Comparison of ENCODE assay signal across 29 cellular contexts in genomic region chr5:169591636-169592035, GRCh38. TPM values are rescaled to one million over a fixed set of nuclear protein-coding genes. Genes with fewer than 3 reads are reported as not detected.
DNase-seq lines count a peak whose midpoint lies in the region; ATAC-seq and TF ChIP-seq lines count a peak whose summit lies in the region.
"Had no signal": no experiment of that assay in that cellular context is flagged by ENCODE, and none has a peak within 500 bp of the region (broad histone marks: within the 10 kb centered on the region; RNA-seq: fewer than 3 reads in every experiment).

No MANE protein-coding gene starts in this region.

- ATAC-seq in PC-3 (peak; percentile 48), Right ventricle myocardium superior (ENCODE audit: poor library complexity) (no peak)
- ATAC-seq: activated T-cell treated with anti-CD3 and anti-CD28 coated beads, Interleukin-2, amount 50 U/mL, for 72 hours; left ventricle myocardium superior; natural killer cell; stimulated activated memory B cell treated with anti-CD40 and anti-IgM and Interleukin-4, amounts not matched to agents 10 μg/mL and 1 μg/mL and 100 μg/mL, for 72 hours had no signal

- H2AK5ac ChIP-seq in trophoblast cell (ENCODE audit: low read length) = no peak overlapping the region

- H3K23ac ChIP-seq in trophoblast cell (ENCODE audit: low read length) = no peak overlapping the region

- peaks cover 12% of the 10 kb centered on the region for H3F3A ChIP-seq in PC-3 (ENCODE audit: low read length, unreplicated experiment)

- H3K4me1 Mint-ChIP-seq in mesothelial cell of epicardium = no peaks in the 10 kb centered on the region

- H4K8ac ChIP-seq in trophoblast cell (ENCODE audit: low read depth, low read length) = no peak overlapping the region

- H3K9me2 ChIP-seq in PC-3 (replicated peaks; ENCODE audit: low read length) = no peaks in the 10 kb centered on the region

- no peak overlapping the region for H4K12ac ChIP-seq in trophoblast cell (ENCODE audit: low read depth, low read length)

- DNase-seq in AG20443 (ENCODE audit: low spot score) (peak; percentile 17), PC-3 (peak; percentile 60), choroid plexus epithelial cell (ENCODE audit: low read depth) (peak; percentile 57), trophoblast cell (no peak), ureter (ENCODE audit: low spot score) (no peak), Right ventricle myocardium superior (no peak), mesothelial cell of epicardium (ENCODE audit: low spot score in 2 of 2, unreplicated experiment in 2 of 2) (no peak)
- DNase-seq: activated CD4-positive, alpha-beta T cell treated with anti-CD3 and anti-CD28 coated beads for 4 hours; activated naive CD4-positive, alpha-beta T cell treated with anti-CD3 and anti-CD28 coated beads, Interleukin-2, amount 10 ng/mL, durations not matched to agents 7 days and 5 days; activated T-cell treated with anti-CD3 and anti-CD28 coated beads, Interleukin-2, amount 50 U/mL, for 72 hours; CD8-positive, alpha-beta memory T cell; DMS153; islet precursor cell; left ventricle myocardium superior; midbrain; MV-4-11; natural killer cell; NCI-H524 treated with DMSO at 0.1 percent for 48 hours; ovary; stimulated activated CD4-positive, alpha-beta T cell treated with anti-CD3 and anti-CD28 coated beads, Interleukin-4, amount 100 ng/mL, for 1 hour; T-helper 2 cell had no signal

- H4K91ac ChIP-seq in trophoblast cell (ENCODE audit: low read depth, low read length) = no peak overlapping the region

- TF ChIP-seq CTCF in PC-3 (conservative IDR thresholded peaks at IDR 0.05; ENCODE audit: low read depth, low read length) = no peak
- TF ChIP-seq CTCF in choroid plexus epithelial cell (conservative IDR thresholded peaks at IDR 0.05; ENCODE audit: low read depth, low read length) = no peak
- TF ChIP-seq CTCF in mesothelial cell of epicardium (IDR thresholded peaks at IDR 0.05; ENCODE audit: unreplicated experiment) = no peak

- no peak overlapping the region for H2BK12ac ChIP-seq in trophoblast cell (ENCODE audit: low read length)

- H3K18ac ChIP-seq in trophoblast cell (ENCODE audit: low read length) = no peak overlapping the region

- H3K4me3 ChIP-seq in PC-3 (ENCODE audit: low read length) (no peak overlapping the region), choroid plexus epithelial cell (ENCODE audit: low read depth, low read length) (no peak overlapping the region), trophoblast cell (ENCODE audit: low read depth, low read length) (no peak overlapping the region)
- H3K4me3 ChIP-seq: ovary, right atrium auricular region, SK-N-MC, suprapubic skin, vagina had no signal

- H3K4me1 ChIP-seq in PC-3 (ENCODE audit: insufficient read depth, low read length) (peaks cover 47% of the 10 kb centered on the region), trophoblast cell (ENCODE audit: control insufficient read depth in 1 of 2, insufficient read depth in 2 of 2, low read length in 2 of 2) (peaks cover 2 to 7% of the 10 kb centered on the region in 2 experiments)
- H3K4me1 ChIP-seq: right atrium auricular region, suprapubic skin, vagina had no signal

- H3K9me3 ChIP-seq in PC-3 (ENCODE audit: low read length) = no peaks in the 10 kb centered on the region
- H3K9me3 ChIP-seq in trophoblast cell (ENCODE audit: insufficient read depth, low read depth, low read length) = no peaks in the 10 kb centered on the region
- H3K9me3 ChIP-seq: ovary, right atrium auricular region, suprapubic skin, vagina had no signal

- H2BK120ac ChIP-seq in trophoblast cell (ENCODE audit: insufficient read depth, low read length, poor library complexity) = no peak overlapping the region

- BruUV-seq in PC-3 (replicated peaks; lab: Mats Ljungman, UMichigan) = no TSS peak

- H3K27ac Mint-ChIP-seq in mesothelial cell of epicardium = no peak overlapping the region
- H3K27ac Mint-ChIP-seq: activated naive CD4-positive, alpha-beta T cell treated with anti-CD3 and anti-CD28 coated beads, Interleukin-2, amount 10 ng/mL, durations not matched to agents 7 days and 5 days; activated T-cell treated with anti-CD3 and anti-CD28 coated beads, Interleukin-2, amount 50 U/mL, for 72 hours; B cell; CD8-positive, alpha-beta memory T cell; natural killer cell; stimulated activated memory B cell treated with anti-CD40 and anti-IgM and Interleukin-4, amounts not matched to agents 10 μg/mL and 1 μg/mL and 100 μg/mL, for 72 hours had no signal

- H3K36me3 ChIP-seq in PC-3 (ENCODE audit: low read depth, low read length) = peaks cover 68% of the 10 kb centered on the region
- H3K36me3 ChIP-seq in trophoblast cell (ENCODE audit: control insufficient read depth in 1 of 2, insufficient read depth in 2 of 2, low read length in 2 of 2) = peaks cover 9 to 21% of the 10 kb centered on the region in 2 experiments
- H3K36me3 ChIP-seq: ovary had no signal

- no peaks in the 10 kb centered on the region for H3K9me3 Mint-ChIP-seq in mesothelial cell of epicardium
- H3K9me3 Mint-ChIP-seq: activated naive CD4-positive, alpha-beta T cell treated with anti-CD3 and anti-CD28 coated beads, Interleukin-2, amount 10 ng/mL, durations not matched to agents 7 days and 5 days; activated T-cell treated with anti-CD3 and anti-CD28 coated beads, Interleukin-2, amount 50 U/mL, for 72 hours; CD8-positive, alpha-beta memory T cell; natural killer cell; stimulated activated memory B cell treated with anti-CD40 and anti-IgM and Interleukin-4, amounts not matched to agents 10 μg/mL and 1 μg/mL and 100 μg/mL, for 72 hours had no signal

- CTCF ChIA-PET in PC-3 (lab: Charles Lee) = no interaction called here

- no peak overlapping the region for H3K4ac ChIP-seq in trophoblast cell (ENCODE audit: low read depth, low read length)

- peaks cover 45% of the 10 kb centered on the region for H3K79me2 ChIP-seq in PC-3 (ENCODE audit: low read length)
- H3K79me2 ChIP-seq in trophoblast cell (ENCODE audit: control insufficient read depth, insufficient read depth, low read length, poor library complexity) = no peaks in the 10 kb centered on the region

- peak overlapping the region; percentile 73; the same call in 1 of the 2 replicates for H3K9ac ChIP-seq in PC-3 (ENCODE audit: low read length)
- no peak overlapping the region for H3K9ac ChIP-seq in trophoblast cell (ENCODE audit: low read length)
- H3K9ac ChIP-seq: KMS-11 had no signal

- peak overlapping the region; percentile 93 for H3K27ac ChIP-seq in PC-3 (ENCODE audit: low read length)
- peak overlapping the region; percentile 66 for H3K27ac ChIP-seq in trophoblast cell (ENCODE audit: low read depth, low read length)
- H3K27ac ChIP-seq: KMS-11, ovary, right atrium auricular region, SK-N-MC, suprapubic skin, vagina had no signal

- intact Hi-C loops in PC-3 (cut with micrococcal nuclease) (loop anchor here (2.0 to 5.0 kb wide), 3 partner anchors 41 to 1796 kb away; partner anchors contain the start of gene NPM1), Right ventricle myocardium superior (cut with DNase I) (no loop called here)

- H2BK5ac ChIP-seq in trophoblast cell (ENCODE audit: low read depth, low read length, poor library complexity) = no peak overlapping the region

- no peak overlapping the region for H3K14ac ChIP-seq in trophoblast cell (ENCODE audit: low read length)

- H3K27me3 ChIP-seq in PC-3 (ENCODE audit: low read length) (no peaks in the 10 kb centered on the region), trophoblast cell (ENCODE audit: insufficient read depth, low read length) (no peaks in the 10 kb centered on the region)
- H3K27me3 ChIP-seq: ovary, right atrium auricular region, suprapubic skin, vagina had no signal

- POLR2A ChIA-PET in PC-3 (lab: Charles Lee; ENCODE audit: unreplicated experiment) = no interaction called here

- H3K36me3 Mint-ChIP-seq in mesothelial cell of epicardium = peaks cover 40% of the 10 kb centered on the region

- H3K4me2 ChIP-seq in PC-3 (ENCODE audit: low read length) (no peak overlapping the region), trophoblast cell (ENCODE audit: low read length) (no peak overlapping the region)
- H3K4me2 ChIP-seq: KMS-11 had no signal

- no CpG with 5 or more reads among the region's 1 CpG for WGBS in trophoblast cell (ENCODE audit: extremely low coverage, insufficient coverage, insufficient read length)

- H3K79me1 ChIP-seq in trophoblast cell (ENCODE audit: low read length) = peaks cover 2% of the 10 kb centered on the region

- no peaks in the 10 kb centered on the region for H4K20me1 ChIP-seq in PC-3 (ENCODE audit: low read length)

- no peak overlapping the region for H3K4me3 Mint-ChIP-seq in mesothelial cell of epicardium
- H3K4me3 Mint-ChIP-seq: activated naive CD4-positive, alpha-beta T cell treated with anti-CD3 and anti-CD28 coated beads, Interleukin-2, amount 10 ng/mL, durations not matched to agents 7 days and 5 days; activated T-cell treated with anti-CD3 and anti-CD28 coated beads, Interleukin-2, amount 50 U/mL, for 72 hours; B cell; CD8-positive, alpha-beta memory T cell; natural killer cell; stimulated activated memory B cell treated with anti-CD40 and anti-IgM and Interleukin-4, amounts not matched to agents 10 μg/mL and 1 μg/mL and 100 μg/mL, for 72 hours had no signal

- H2AFZ ChIP-seq in PC-3 (ENCODE audit: low read length) (no peak overlapping the region), trophoblast cell (ENCODE audit: insufficient read depth, low read length, poor library complexity) (no peak overlapping the region)

- H3K27me3 Mint-ChIP-seq in mesothelial cell of epicardium (ENCODE audit: low read depth) = no peaks in the 10 kb centered on the region
- H3K27me3 Mint-ChIP-seq: activated naive CD4-positive, alpha-beta T cell treated with anti-CD3 and anti-CD28 coated beads, Interleukin-2, amount 10 ng/mL, durations not matched to agents 7 days and 5 days; B cell; CD8-positive, alpha-beta memory T cell; stimulated activated memory B cell treated with anti-CD40 and anti-IgM and Interleukin-4, amounts not matched to agents 10 μg/mL and 1 μg/mL and 100 μg/mL, for 72 hours had no signal

RNA-seq across cellular contexts. Expression of gene SPDL1, which starts 8.1 kb away (rescaled TPM):
- total RNA-seq in PC-3 (2014; rRNA removed) (29.9 and 38.8 TPM in 2 replicates), ureter (10.4 TPM), Right ventricle myocardium superior (3.4 TPM), mesothelial cell of epicardium (22.5 to 23.0 TPM (median 22.6 TPM) in 3 replicates)
- polyA plus RNA-seq in trophoblast cell (2013) = 36.8 and 38.6 TPM in 2 replicates

RNA-seq across cellular contexts. Expression of gene DOCK2, which starts 45.4 kb away (rescaled TPM):
- total RNA-seq in PC-3 (2014; rRNA removed) (0.26 and 0.58 TPM in 2 replicates), ureter (22.4 TPM), Right ventricle myocardium superior (6.3 TPM), mesothelial cell of epicardium (0.16 to 0.25 TPM (median 0.18 TPM) in 3 replicates)
- polyA plus RNA-seq in trophoblast cell (2013) = 0.07 and 0.08 TPM in 2 replicates
- total RNA-seq: G401 had no signal

Comparison
In these comparisons a context has a peak if more than half of its experiments do, and no peak if none do; other contexts are left out.
1. DNase-seq: peak in AG20443 (single experiment), PC-3 (single experiment) and choroid plexus epithelial cell (single experiment); none in trophoblast cell (0 of 2), ureter (single experiment), Right ventricle myocardium superior (single experiment) and mesothelial cell of epicardium (0 of 2).